Comparison of ENCODE assay signal across 1 cellular context in genomic region chr7:65927489-65928448, GRCh38.
TF ChIP-seq lines count a peak whose summit lies in the region.

No MANE protein-coding gene starts in this region.

TF ChIP-seq in K562, 482 proteins besides CTCF, POLR2A, EP300 and RAD21 (continued from another document and continues in another):
- TF ChIP-seq UBTF (IDR thresholded peaks at IDR 0.05; ENCODE audit: borderline replicate concordance in 1 of 2, low read depth in 2 of 2, low read length in 2 of 2) (no peak), CEBPG (CRISPR knock-in tag; IDR thresholded peaks at IDR 0.05) (peak; percentile 59; the same call in 1 of the 2 replicates), CEBPG (tag; conservative IDR thresholded peaks at IDR 0.05 in 1 of 2, IDR thresholded peaks at IDR 0.05 in 1 of 2) (peak in 1 of 2 experiments; percentile 78; a peak in 3 of 4 replicates), KDM1A (IDR thresholded peaks at IDR 0.05) (peak; percentile 32 to 70; a peak in 2 of 4 replicates), GTF3C2 (IDR thresholded peaks at IDR 0.05; ENCODE audit: borderline replicate concordance, extremely low read depth, insufficient read length) (no peak), EP400 (IDR thresholded peaks at IDR 0.05) (peak; percentile 36), PRPF4 (IDR thresholded peaks at IDR 0.05; ENCODE audit: insufficient read depth, low read depth, low read length, poor library complexity, severe bottlenecking) (no peak), MAX (CRISPR knock-in tag; IDR thresholded peaks at IDR 0.05) (no peak), ASH1L (IDR thresholded peaks at IDR 0.05; ENCODE audit: borderline replicate concordance, low read depth, partially characterized antibody) (peak; percentile 26), ZNF778 (CRISPR knock-in tag; IDR thresholded peaks at IDR 0.05) (no peak), NR2F6 (CRISPR knock-in tag; IDR thresholded peaks at IDR 0.05) (no peak), PBX2 (CRISPR knock-in tag; IDR thresholded peaks at IDR 0.05; ENCODE audit: low read depth) (peak; percentile 87), PBX2 (tag; conservative IDR thresholded peaks at IDR 0.05; ENCODE audit: low read depth) (peak; percentile 96), DACH1 (IDR thresholded peaks at IDR 0.05; ENCODE audit: partially characterized antibody) (no peak), NBN (IDR thresholded peaks at IDR 0.05; ENCODE audit: low read depth) (0 out of 2 replicates have a peak, but pooled peaks have one; percentile 42), PCBP1 (IDR thresholded peaks at IDR 0.05; ENCODE audit: low read depth, low read length, poor library complexity, severe bottlenecking) (no peak), NFE2L1 (tag; IDR thresholded peaks at IDR 0.05; ENCODE audit: borderline replicate concordance, low read depth) (no peak), KLF1 (tag; IDR thresholded peaks at IDR 0.05) (peak; percentile 81), NUFIP1 (IDR thresholded peaks at IDR 0.05; ENCODE audit: partially characterized antibody) (no peak), POLR2B (IDR thresholded peaks at IDR 0.05; ENCODE audit: low read depth, partially characterized antibody) (peak; percentile 25), BCL6 (CRISPR knock-in tag; IDR thresholded peaks at IDR 0.05) (no peak), DLX4 (CRISPR knock-in tag; IDR thresholded peaks at IDR 0.05) (no peak), CTBP1 (IDR thresholded peaks at IDR 0.05; ENCODE audit: borderline replicate concordance) (peak; percentile 37; the same call in 1 of the 2 replicates), NCOA2 (IDR thresholded peaks at IDR 0.05; ENCODE audit: partially characterized antibody in 2 of 2) (no peak), TRIM24 (IDR thresholded peaks at IDR 0.05) (peak in 1 of 2 experiments; percentile 26; a peak in 1 of 4 replicates), HDAC2 (IDR thresholded peaks at IDR 0.05) (peak; percentile 79), MIER1 (IDR thresholded peaks at IDR 0.05; ENCODE audit: low read depth) (no peak), ZBTB12 (CRISPR knock-in tag; IDR thresholded peaks at IDR 0.05) (no peak), ZNF436 (CRISPR knock-in tag; IDR thresholded peaks at IDR 0.05) (no peak), ZNF830 (CRISPR knock-in tag; IDR thresholded peaks at IDR 0.05) (no peak), ZNF274 (IDR thresholded peaks at IDR 0.05; ENCODE audit: borderline replicate concordance, low read depth, low read length) (no peak), ZC3H8 (IDR thresholded peaks at IDR 0.05) (no peak), HIVEP1 (CRISPR knock-in tag; IDR thresholded peaks at IDR 0.05) (no peak), FOXM1 (IDR thresholded peaks at IDR 0.05; ENCODE audit: low read depth) (peak; percentile 55), FOXM1 (CRISPR knock-in tag; IDR thresholded peaks at IDR 0.05; ENCODE audit: low read depth) (no peak), ZNF668 (CRISPR knock-in tag; IDR thresholded peaks at IDR 0.05) (no peak), FOS (IDR thresholded peaks at IDR 0.05; ENCODE audit: extremely low read depth, insufficient read length) (peak; percentile 84), TCF3 (CRISPR knock-in tag; IDR thresholded peaks at IDR 0.05) (peak; percentile 86), FOSL1 (tag; conservative IDR thresholded peaks at IDR 0.05) (no peak), BHLHE40 (IDR thresholded peaks at IDR 0.05; ENCODE audit: low read length) (peak; percentile 87), NKRF (IDR thresholded peaks at IDR 0.05; ENCODE audit: borderline replicate concordance) (0 out of 2 replicates have a peak, but pooled peaks have one; percentile 13), ZNF347 (CRISPR knock-in tag; IDR thresholded peaks at IDR 0.05; ENCODE audit: low read depth) (no peak), FOXP1 (CRISPR knock-in tag; IDR thresholded peaks at IDR 0.05) (no peak), SAFB (IDR thresholded peaks at IDR 0.05; ENCODE audit: borderline replicate concordance, low read depth, low read length) (no peak), CBFA2T3 (IDR thresholded peaks at IDR 0.05) (peak; percentile 90), ETV1 (tag; conservative IDR thresholded peaks at IDR 0.05; ENCODE audit: low read depth) (no peak), EWSR1 (IDR thresholded peaks at IDR 0.05; ENCODE audit: borderline replicate concordance, low read depth, partially characterized antibody) (no peak), MEIS2 (IDR thresholded peaks at IDR 0.05; ENCODE audit: partially characterized antibody) (peak; percentile 99), BRD9 (IDR thresholded peaks at IDR 0.05; ENCODE audit: low read depth, partially characterized antibody) (no peak), CBX3 (IDR thresholded peaks at IDR 0.05; ENCODE audit: borderline replicate concordance in 1 of 2, low read length in 2 of 2) (peak in 1 of 2 experiments; percentile 28; a peak in 1 of 3 replicates), CSDE1 (IDR thresholded peaks at IDR 0.05) (no peak), ZBTB2 (IDR thresholded peaks at IDR 0.05) (peak; percentile 69; the same call in 1 of the 2 replicates), TSC22D4 (tag; IDR thresholded peaks at IDR 0.05) (no peak)
- TF ChIP-seq, protein P1, sequence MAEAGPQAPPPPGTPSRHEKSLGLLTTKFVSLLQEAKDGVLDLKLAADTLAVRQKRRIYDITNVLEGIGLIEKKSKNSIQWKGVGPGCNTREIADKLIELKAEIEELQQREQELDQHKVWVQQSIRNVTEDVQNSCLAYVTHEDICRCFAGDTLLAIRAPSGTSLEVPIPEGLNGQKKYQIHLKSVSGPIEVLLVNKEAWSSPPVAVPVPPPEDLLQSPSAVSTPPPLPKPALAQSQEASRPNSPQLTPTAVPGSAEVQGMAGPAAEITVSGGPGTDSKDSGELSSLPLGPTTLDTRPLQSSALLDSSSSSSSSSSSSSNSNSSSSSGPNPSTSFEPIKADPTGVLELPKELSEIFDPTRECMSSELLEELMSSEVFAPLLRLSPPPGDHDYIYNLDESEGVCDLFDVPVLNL (CRISPR knock-in tag; IDR thresholded peaks at IDR 0.05; ENCODE audit: low read depth): no peak
- TF ChIP-seq, protein P2, sequence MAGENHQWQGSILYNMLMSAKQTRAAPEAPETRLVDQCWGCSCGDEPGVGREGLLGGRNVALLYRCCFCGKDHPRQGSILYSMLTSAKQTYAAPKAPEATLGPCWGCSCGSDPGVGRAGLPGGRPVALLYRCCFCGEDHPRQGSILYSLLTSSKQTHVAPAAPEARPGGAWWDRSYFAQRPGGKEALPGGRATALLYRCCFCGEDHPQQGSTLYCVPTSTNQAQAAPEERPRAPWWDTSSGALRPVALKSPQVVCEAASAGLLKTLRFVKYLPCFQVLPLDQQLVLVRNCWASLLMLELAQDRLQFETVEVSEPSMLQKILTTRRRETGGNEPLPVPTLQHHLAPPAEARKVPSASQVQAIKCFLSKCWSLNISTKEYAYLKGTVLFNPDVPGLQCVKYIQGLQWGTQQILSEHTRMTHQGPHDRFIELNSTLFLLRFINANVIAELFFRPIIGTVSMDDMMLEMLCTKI (IDR thresholded peaks at IDR 0.05; ENCODE audit: partially characterized antibody): no peak
- TF ChIP-seq, protein P3, sequence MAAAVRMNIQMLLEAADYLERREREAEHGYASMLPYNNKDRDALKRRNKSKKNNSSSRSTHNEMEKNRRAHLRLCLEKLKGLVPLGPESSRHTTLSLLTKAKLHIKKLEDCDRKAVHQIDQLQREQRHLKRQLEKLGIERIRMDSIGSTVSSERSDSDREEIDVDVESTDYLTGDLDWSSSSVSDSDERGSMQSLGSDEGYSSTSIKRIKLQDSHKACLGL (CRISPR knock-in tag; IDR thresholded peaks at IDR 0.05; ENCODE audit: borderline replicate concordance, poor library complexity, severe bottlenecking): no peak
